ENCODE assay signal across 9 cellular contexts in genomic region chr15:99135194-99135593, GRCh38. TPM values are rescaled to one million over a fixed set of nuclear protein-coding genes. Genes with fewer than 3 reads are reported as not detected.
DNase-seq lines count a peak whose midpoint lies in the region; ATAC-seq and TF ChIP-seq lines count a peak whose summit lies in the region.
"Had no signal": no experiment of that assay in that cellular context is flagged by ENCODE, and none has a peak within 500 bp of the region (broad histone marks: within the 10 kb centered on the region; RNA-seq: fewer than 3 reads in every experiment).

No MANE protein-coding gene starts in this region.

- ATAC-seq in GM18511 (IDR thresholded peaks at IDR 0.05; ENCODE audit: unreplicated experiment) (peak; percentile 73), GM21515 (IDR thresholded peaks at IDR 0.05; ENCODE audit: unreplicated experiment) (peak; percentile 74), HG03432 (IDR thresholded peaks at IDR 0.05; ENCODE audit: unreplicated experiment) (peak; percentile 85), heart right ventricle (peak in 6 of 8 donors; percentile 35 to 73 (median 63)), GM18861 (IDR thresholded peaks at IDR 0.05; ENCODE audit: unreplicated experiment) (no peak)

- H3K27me3 ChIP-seq in heart right ventricle (no peaks in the 10 kb centered on the region), WERI-Rb-1 (ENCODE audit: insufficient read depth, low read depth, severe bottlenecking) (no peaks in the 10 kb centered on the region)

- DNase-seq in heart right ventricle: no peak
- DNase-seq in cerebellar nuclear complex (lab: John Stamatoyannopoulos, UW): no peak
- DNase-seq in WERI-Rb-1: no peak
- DNase-seq in NCI-H510A treated with DMSO at 0.1 percent for 48 hours (lab: John Stamatoyannopoulos, UW): no peak
- DNase-seq: activated gamma-delta T cell treated with Interleukin-2 at 50 U/mL for 16 hours had no signal

- H3K4me3 ChIP-seq in heart right ventricle (no peak overlapping the region), WERI-Rb-1 (ENCODE audit: low read depth, low read length) (no peak overlapping the region)

- intact Hi-C loops in heart right ventricle (cut with DNase I): no loop called here

- no peak for TF ChIP-seq CTCF in heart right ventricle (IDR thresholded peaks at IDR 0.05)
- no peak for TF ChIP-seq CTCF in WERI-Rb-1 (IDR thresholded peaks at IDR 0.05; ENCODE audit: low read depth, low read length)

- H3K36me3 ChIP-seq in heart right ventricle: peaks cover 0 to 92% (median 15%) of the 10 kb centered on the region in 9 donors
- peaks cover 43% of the 10 kb centered on the region for H3K36me3 ChIP-seq in WERI-Rb-1

- WGBS in heart right ventricle, 2 donors: 37 to 44% methylated on average over 4 of the region's 4 CpGs

- H3K9me3 ChIP-seq in heart right ventricle: no peaks in the 10 kb centered on the region
- no peaks in the 10 kb centered on the region for H3K9me3 ChIP-seq in WERI-Rb-1 (ENCODE audit: severe bottlenecking)

- H3K27ac ChIP-seq in heart right ventricle (peak overlapping the region; percentile 25 to 83 (median 64)), WERI-Rb-1 (no peak overlapping the region)

- peaks cover 3 to 62% (median 34%) of the 10 kb centered on the region in 9 donors for H3K4me1 ChIP-seq in heart right ventricle

RNA-seq across cellular contexts. Expression of gene SYNM, which starts 30.3 kb away (rescaled TPM):
- 100 to 1,000 TPM; 256 to 456 (median 357) TPM for total RNA-seq in heart right ventricle
- polyA plus RNA-seq in heart right ventricle: 100 to 1,000 TPM in 1 of 2 donors, 10 to 100 TPM in 1; 59.4 to 103 TPM
